ENCODE assay signal across 23 cellular contexts in genomic region chr12:64521838-64522237, GRCh38.
DNase-seq lines count a peak whose midpoint lies in the region; FAIRE-seq and TF ChIP-seq lines count a peak whose summit lies in the region.
"Had no signal": no experiment of that assay in that cellular context is flagged by ENCODE, and none has a peak within 500 bp of the region (broad histone marks: within the 10 kb centered on the region; RNA-seq: fewer than 3 reads in every experiment).

No MANE protein-coding gene starts in this region.

- H2BK20ac ChIP-seq in H1 (ENCODE audit: low read length): peak overlapping the region; percentile 66; the same call in 1 of the 2 replicates

- H4K8ac ChIP-seq in H1 (ENCODE audit: extremely low read depth, insufficient read depth, low read length): no peak overlapping the region

- H3K9me2 ChIP-seq in hepatocyte (replicated peaks; ENCODE audit: insufficient read depth): no peaks in the 10 kb centered on the region

- no peak overlapping the region for H3K4me3 ChIP-seq in BLaER1
- H3K4me3 ChIP-seq in HUES48 (ENCODE audit: low read depth, low read length): no peak overlapping the region
- H3K4me3 ChIP-seq in H1 (ENCODE audit: extremely low read depth in 1 of 4, insufficient read depth in 2 of 4, low read depth in 3 of 4, low read length in 4 of 4): no peak overlapping the region
- no peak overlapping the region for H3K4me3 ChIP-seq in neuron (ENCODE audit: low read length)
- no peak overlapping the region for H3K4me3 ChIP-seq in hepatocyte
- H3K4me3 ChIP-seq: tibial nerve had no signal

- H3K14ac ChIP-seq in H1 (ENCODE audit: insufficient read length): no peak overlapping the region

- no peak for FAIRE-seq in H1 (lab: Jason Lieb, UNC)
- FAIRE-seq: bronchial epithelial cell, H54, TTC549 had no signal

- POLR2A ChIA-PET in H1 (lab: Charles Lee; ENCODE audit: partially characterized antibody): interaction anchor here (0.8 to 1.5 kb wide), 8 partner anchors 10 to 119 kb away, joined by 3 to 4 read pairs (median 3); partner anchors contain the start of gene RASSF3

- H3K4ac ChIP-seq in H1 (replicated peaks; ENCODE audit: insufficient read length, low read depth, low read length): no peak overlapping the region

- no peaks in the 10 kb centered on the region for H3K79me1 ChIP-seq in H1 (ENCODE audit: low read depth, low read length)

- peaks cover 26% of the 10 kb centered on the region; the same call in 1 of the 2 replicates for H3K4me1 ChIP-seq in BLaER1
- peaks cover 19% of the 10 kb centered on the region for H3K4me1 ChIP-seq in HUES48 (ENCODE audit: control insufficient read depth, insufficient read depth, low read length)
- H3K4me1 ChIP-seq in H1 (replicated peaks in 1 of 4; ENCODE audit: control insufficient read depth in 3 of 4, insufficient read depth in 4 of 4, low read length in 3 of 4): peaks cover 0 to 12% (median 10%) of the 10 kb centered on the region in 4 experiments; a peak in 6 of 7 replicates
- peaks cover 15% of the 10 kb centered on the region for H3K4me1 ChIP-seq in neuron (ENCODE audit: insufficient read depth, low read length)
- no peaks in the 10 kb centered on the region for H3K4me1 ChIP-seq in hepatocyte (ENCODE audit: insufficient read depth)
- H3K4me1 ChIP-seq: tibial nerve had no signal

- no peak overlapping the region for H2BK15ac ChIP-seq in H1 (ENCODE audit: low read length)

- no peak overlapping the region for H2AK5ac ChIP-seq in H1 (ENCODE audit: low read depth, low read length)

- H2BK120ac ChIP-seq in H1 (replicated peaks; ENCODE audit: low read depth, low read length): peak overlapping the region; percentile 79

- no peak overlapping the region for H3K56ac ChIP-seq in H1 (replicated peaks; ENCODE audit: insufficient read length, low read depth, low read length)

- H3K27me3 ChIP-seq in BLaER1: no peaks in the 10 kb centered on the region
- no peaks in the 10 kb centered on the region for H3K27me3 ChIP-seq in HUES48 (ENCODE audit: control insufficient read depth, insufficient read depth, low read length)
- H3K27me3 ChIP-seq in H1 (replicated peaks in 1 of 4; ENCODE audit: control insufficient read depth in 3 of 4, extremely low read depth in 1 of 4, insufficient read depth in 3 of 4, low read length in 3 of 4): no peaks in the 10 kb centered on the region
- no peaks in the 10 kb centered on the region for H3K27me3 ChIP-seq in neuron (ENCODE audit: insufficient read depth, low read length)
- H3K27me3 ChIP-seq in hepatocyte: no peaks in the 10 kb centered on the region
- H3K27me3 ChIP-seq: tibial nerve had no signal

- no peak for TF ChIP-seq RAD21 in H1 (IDR thresholded peaks at IDR 0.05 in 1 of 2, conservative IDR thresholded peaks at IDR 0.05 in 1 of 2; ENCODE audit: low read depth in 2 of 2, low read length in 2 of 2)

- H3K79me2 ChIP-seq in H1 (ENCODE audit: control insufficient read depth in 1 of 2, insufficient read depth in 2 of 2, low read length in 2 of 2): no peaks in the 10 kb centered on the region
- no peaks in the 10 kb centered on the region for H3K79me2 ChIP-seq in hepatocyte

- H4K91ac ChIP-seq in H1 (replicated peaks; ENCODE audit: insufficient read length, low read length): peak overlapping the region; percentile 26

- H3K9ac ChIP-seq in BLaER1 (no peak overlapping the region), HUES48 (ENCODE audit: low read depth, low read length) (no peak overlapping the region), H1 (replicated peaks in 1 of 4; ENCODE audit: extremely low read depth in 1 of 4, low read depth in 3 of 4, low read length in 3 of 4) (no peak overlapping the region)

- H2BK12ac ChIP-seq in H1 (ENCODE audit: low read depth, low read length): no peak overlapping the region

- H3K36me3 ChIP-seq in BLaER1 (no peaks in the 10 kb centered on the region), HUES48 (ENCODE audit: control insufficient read depth, insufficient read depth, low read length) (no peaks in the 10 kb centered on the region), H1 (ENCODE audit: control insufficient read depth in 2 of 4, insufficient read depth in 4 of 4, low read length in 3 of 4) (no peaks in the 10 kb centered on the region), neuron (ENCODE audit: insufficient read depth, low read length) (no peaks in the 10 kb centered on the region), hepatocyte (replicated peaks; ENCODE audit: insufficient read depth, low read depth) (no peaks in the 10 kb centered on the region)
- H3K36me3 ChIP-seq: tibial nerve had no signal

- no peak for TF ChIP-seq EP300 in H1 (IDR thresholded peaks at IDR 0.05; ENCODE audit: borderline replicate concordance in 1 of 2, low read depth in 2 of 2, low read length in 2 of 2)

- 67% methylated on average over 3 of the region's 3 CpGs; no CpG with 5 or more reads in 1 of the 2 experiments for WGBS in H1 (ENCODE audit: extremely low coverage in 1 of 2, insufficient coverage in 1 of 2, insufficient read length in 1 of 2, insufficient replicate concordance in 2 of 2, low coverage in 1 of 2, low lambda C conversion rate in 2 of 2, missing lambda C conversion rate in 1 of 2), 2 experiments
- WGBS in hepatocyte (ENCODE audit: low lambda C conversion rate, missing lambda C conversion rate): 90% methylated on average over 3 of the region's 3 CpGs

- H3K9me3 ChIP-seq in BLaER1 (no peaks in the 10 kb centered on the region), HUES48 (ENCODE audit: control insufficient read depth, insufficient read depth, low read length) (no peaks in the 10 kb centered on the region), H1 (ENCODE audit: insufficient read depth in 2 of 2, low read depth in 1 of 2, low read length in 1 of 2) (no peaks in the 10 kb centered on the region), neuron (ENCODE audit: low read length) (no peaks in the 10 kb centered on the region), hepatocyte (ENCODE audit: low read depth) (no peaks in the 10 kb centered on the region)
- H3K9me3 ChIP-seq: tibial nerve had no signal

- no peaks in the 10 kb centered on the region for H3K23me2 ChIP-seq in H1 (ENCODE audit: low read depth, low read length)

- H4K20me1 ChIP-seq in BLaER1: no peaks in the 10 kb centered on the region
- no peaks in the 10 kb centered on the region for H4K20me1 ChIP-seq in H1 (replicated peaks in 1 of 2; ENCODE audit: control insufficient read depth in 1 of 2, insufficient read depth in 2 of 2, low read length in 2 of 2)
- H4K20me1 ChIP-seq in hepatocyte (ENCODE audit: insufficient read depth, poor library complexity, severe bottlenecking): no peaks in the 10 kb centered on the region

- H3K18ac ChIP-seq in H1 (ENCODE audit: extremely low read depth, low read length): no peak overlapping the region; the same call in 1 of the 2 replicates

- H4K5ac ChIP-seq in H1 (ENCODE audit: insufficient read length, low read depth, low read length): no peak overlapping the region

- H2BK5ac ChIP-seq in H1 (ENCODE audit: low read depth, low read length): peak overlapping the region; percentile 95; the same call in 1 of the 2 replicates

- no peak overlapping the region for H3K23ac ChIP-seq in H1 (ENCODE audit: insufficient read length)

- CTCF ChIA-PET in H1 (lab: Charles Lee; ENCODE audit: partially characterized antibody): interaction anchor here (0.9 to 3.8 kb wide), 3 partner anchors 13 to 176 kb away, joined by 5 to 24 read pairs (median 5); no protein-coding TSS in a partner anchor

- 0 out of 2 replicates have a peak overlapping the region, but pooled peaks have one; percentile 19 for H3K27ac ChIP-seq in BLaER1
- H3K27ac ChIP-seq in HUES48 (ENCODE audit: low read depth, low read length): peak overlapping the region; percentile 79
- H3K27ac ChIP-seq in H1 (ENCODE audit: low read depth, low read length): no peak overlapping the region
- no peak overlapping the region for H3K27ac ChIP-seq in hepatocyte
- H3K27ac ChIP-seq: tibial nerve had no signal

- no peak for TF ChIP-seq CTCF in H1 (IDR thresholded peaks at IDR 0.05; ENCODE audit: control extremely low read depth in 1 of 3, insufficient read depth in 1 of 3, low read depth in 1 of 3, low read length in 3 of 3)
- TF ChIP-seq CTCF in hepatocyte (IDR thresholded peaks at IDR 0.05; ENCODE audit: poor library complexity): no peak

- DNase-seq in H1 (ENCODE audit: low read depth in 1 of 2, low spot score in 2 of 2) (no peak), NCI-H2227 (lab: John Stamatoyannopoulos, UW; ENCODE audit: unreplicated experiment) (no peak), hepatocyte (ENCODE audit: low spot score) (no peak), hepatic stellate cell (ENCODE audit: low spot score) (no peak)
- DNase-seq: activated CD4-positive, alpha-beta T cell treated with anti-CD3 and anti-CD28 coated beads for 4 hours; activated CD8-positive, alpha-beta memory T cell treated with anti-CD3 and anti-CD28 coated beads, Interleukin-2, amount 10 ng/mL, durations not matched to agents 7 days and 5 days; AML-193; hypothalamus; Karpas-422; naive thymus-derived CD4-positive, alpha-beta T cell; NCI-H1092 treated with DMSO at 0.1 percent for 48 hours; NCI-H2029 treated with DMSO at 0.1 percent for 48 hours; NCI-H510A; posterior cingulate gyrus; stimulated activated CD4-positive, alpha-beta T cell treated with anti-CD3 and anti-CD28 coated beads, Interleukin-1b, Interleukin-23, amount 100 ng/mL, for 48 hours; stimulated activated naive B cell treated with anti-CD40 and anti-IgM and Interleukin-4, amounts not matched to agents 10 μg/mL and 1 μg/mL and 100 μg/mL, for 72 hours had no signal

- H2AFZ ChIP-seq in H1 (ENCODE audit: low read length) (no peak overlapping the region), neuron (ENCODE audit: low read depth, low read length) (peak overlapping the region; percentile 48), hepatocyte (no peak overlapping the region)

- TF ChIP-seq POLR2A in H1 (IDR thresholded peaks at IDR 0.05; ENCODE audit: control extremely low read depth in 1 of 2, low read depth in 2 of 2, low read length in 2 of 2): no peak

- H3K4me2 ChIP-seq in BLaER1 (peak overlapping the region; percentile 15; the same call in 1 of the 2 replicates), H1 (ENCODE audit: insufficient read depth in 1 of 2, low read depth in 2 of 2, low read length in 2 of 2) (0 out of 4 replicates have a peak overlapping the region, but pooled peaks of 1 of the 2 experiments have one; percentile 34), hepatocyte (no peak overlapping the region)

TF ChIP-seq in H1, 55 proteins besides CTCF, POLR2A, EP300 and RAD21 (continues in another document):
- TF ChIP-seq ATF2 (IDR thresholded peaks at IDR 0.05; ENCODE audit: low read length) (no peak), CBX5 (IDR thresholded peaks at IDR 0.05; ENCODE audit: low read depth, low read length) (no peak)

Comparison
In these comparisons a context has a peak if more than half of its experiments do, and no peak if none do; other contexts are left out.
1. H3K27ac ChIP-seq: peak in BLaER1 (single experiment) and HUES48 (single experiment); none in H1 (single experiment) and hepatocyte (single experiment).